ENCODE assay signal across 1 cellular context in the genomic region with DNA sequence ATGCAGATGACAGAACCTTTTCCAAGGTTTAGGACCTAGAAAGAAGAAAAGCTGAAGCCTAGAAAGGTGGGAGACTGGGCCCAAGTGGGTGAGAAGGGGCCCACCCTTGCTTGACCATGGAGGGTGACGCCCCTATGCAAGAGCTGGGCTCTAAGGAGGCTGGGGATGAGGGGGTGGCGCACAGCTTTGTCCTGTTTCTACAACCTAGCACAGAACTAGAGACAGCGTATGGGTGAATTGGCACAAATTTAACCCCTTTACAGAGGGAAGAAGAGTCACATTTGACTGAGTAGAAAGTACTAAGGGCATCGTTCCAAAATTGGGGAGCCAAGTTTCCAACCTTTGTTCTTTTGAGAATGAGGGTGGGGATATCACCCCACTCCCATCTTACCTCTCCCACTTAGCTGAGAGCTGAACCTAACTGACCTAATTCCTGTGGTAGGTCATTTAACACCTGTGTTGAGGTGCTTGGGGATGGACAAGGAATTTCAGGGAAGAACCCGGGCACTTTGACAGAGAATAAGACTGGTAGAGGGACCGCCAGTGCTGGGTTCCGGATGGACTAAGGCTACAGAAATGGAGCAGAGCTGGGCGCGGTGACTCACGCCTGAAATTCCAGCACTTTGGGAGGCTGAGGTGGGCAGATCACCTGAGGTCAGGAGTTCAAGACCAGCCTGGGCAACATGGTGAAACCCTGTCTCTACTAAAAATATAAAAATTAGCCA.
TF ChIP-seq lines count a peak whose summit lies in the region.

No MANE protein-coding gene starts in this region.

TF ChIP-seq in H1, 55 proteins besides CTCF, POLR2A, EP300 and RAD21:
- TF ChIP-seq RFX5 (IDR thresholded peaks at IDR 0.05; ENCODE audit: borderline replicate concordance, low read depth, low read length), result no peak
- no peak for TF ChIP-seq ASH2L (IDR thresholded peaks at IDR 0.05; ENCODE audit: low read length)
- TF ChIP-seq CEBPB (IDR thresholded peaks at IDR 0.05; ENCODE audit: low read depth, low read length), result no peak
- no peak for TF ChIP-seq KDM1A (IDR thresholded peaks at IDR 0.05; ENCODE audit: borderline replicate concordance, low read length)
- no peak for TF ChIP-seq CBX8 (IDR thresholded peaks at IDR 0.05; ENCODE audit: borderline replicate concordance, low read depth, low read length)
TF ChIP-seq in H1: peak in this region for 0.
